ENCODE assay signal across 25 cellular contexts in genomic region chr4:25051534-25051933, GRCh38. TPM values are rescaled to one million over a fixed set of nuclear protein-coding genes. Genes with fewer than 3 reads are reported as not detected.
DNase-seq lines count a peak whose midpoint lies in the region; ATAC-seq and TF ChIP-seq lines count a peak whose summit lies in the region.
"Had no signal": no experiment of that assay in that cellular context is flagged by ENCODE, and none has a peak within 500 bp of the region (broad histone marks: within the 10 kb centered on the region; RNA-seq: fewer than 3 reads in every experiment).

No MANE protein-coding gene starts in this region.

- DNase-seq in Daoy (ENCODE audit: low read depth) (peak; percentile 41), M059J (ENCODE audit: low read depth) (peak; percentile 70), astrocyte of the cerebellum (ENCODE audit: low read depth) (peak; percentile 68), iris pigment epithelial cell (ENCODE audit: low read depth) (peak; percentile 16), putamen (ENCODE audit: low spot score) (no peak), GM19240 (ENCODE audit: insufficient read length, low spot score) (no peak)
- DNase-seq in activated CD4-positive, alpha-beta T cell treated with anti-CD3 and anti-CD28 coated beads, Interleukin-2, amount 10 ng/mL, durations not matched to agents 24 days and 14 days = no peak
- DNase-seq: 8988T; Calu3; CD8-positive, alpha-beta memory T cell; DMS153; GM23248; HCEC 1CT; NCI-H1417; NCI-H1694 treated with DMSO at 0.1 percent for 48 hours; NCI-H2081 treated with DMSO at 0.1 percent for 48 hours; NCI-H2171 treated with DMSO at 0.1 percent for 48 hours; NCI-H446; NCI-H526; RPMI8226; SHP77 treated with DMSO at 0.1 percent for 48 hours; SK-N-SH had no signal

- no peaks in the 10 kb centered on the region for H3K36me3 Mint-ChIP-seq in activated CD4-positive, alpha-beta T cell treated with anti-CD3 and anti-CD28 coated beads, Interleukin-2, amount 10 ng/mL, durations not matched to agents 24 days and 14 days (ENCODE audit: low read depth)
- H3K36me3 Mint-ChIP-seq: CD8-positive, alpha-beta memory T cell had no signal

- no peak for TF ChIP-seq CTCF in astrocyte of the cerebellum (IDR thresholded peaks at IDR 0.05; ENCODE audit: low read depth, low read length, missing control alignments)

- intact Hi-C loops in activated CD4-positive, alpha-beta T cell treated with anti-CD3 and anti-CD28 coated beads, Interleukin-2, amount 10 ng/mL, durations not matched to agents 24 days and 14 days (cut with micrococcal nuclease) = no loop called here

- H3K4me3 Mint-ChIP-seq in activated CD4-positive, alpha-beta T cell treated with anti-CD3 and anti-CD28 coated beads, Interleukin-2, amount 10 ng/mL, durations not matched to agents 24 days and 14 days = no peak overlapping the region
- H3K4me3 Mint-ChIP-seq: CD8-positive, alpha-beta memory T cell had no signal

- H3K9me3 Mint-ChIP-seq in activated CD4-positive, alpha-beta T cell treated with anti-CD3 and anti-CD28 coated beads, Interleukin-2, amount 10 ng/mL, durations not matched to agents 24 days and 14 days = no peaks in the 10 kb centered on the region

- in situ Hi-C loops in astrocyte of the cerebellum (cut with HindIII; ENCODE audit: low sequenced_read_pairs) = no loop called here

- peaks cover 5% of the 10 kb centered on the region for H3K27me3 Mint-ChIP-seq in activated CD4-positive, alpha-beta T cell treated with anti-CD3 and anti-CD28 coated beads, Interleukin-2, amount 10 ng/mL, durations not matched to agents 24 days and 14 days

- no peak for ATAC-seq in GM21737 (IDR thresholded peaks at IDR 0.05; ENCODE audit: unreplicated experiment)

- peaks cover 2% of the 10 kb centered on the region for H3K4me1 Mint-ChIP-seq in activated CD4-positive, alpha-beta T cell treated with anti-CD3 and anti-CD28 coated beads, Interleukin-2, amount 10 ng/mL, durations not matched to agents 24 days and 14 days
- H3K4me1 Mint-ChIP-seq: CD8-positive, alpha-beta memory T cell had no signal

- H3K27ac Mint-ChIP-seq in activated CD4-positive, alpha-beta T cell treated with anti-CD3 and anti-CD28 coated beads, Interleukin-2, amount 10 ng/mL, durations not matched to agents 24 days and 14 days = no peak overlapping the region
- H3K27ac Mint-ChIP-seq: CD8-positive, alpha-beta memory T cell had no signal

- no peak overlapping the region for H3K4me3 ChIP-seq in astrocyte of the cerebellum (ENCODE audit: low read depth, low read length)
- H3K4me3 ChIP-seq: GM23248 had no signal

RNA-seq across cellular contexts. Expression of gene LGI2, which starts 20.8 kb away (rescaled TPM):
- total RNA-seq in Daoy (2014; rRNA removed; shearing (Covaris generic)) = 0.03 and 0.06 TPM in 2 replicates
- total RNA-seq in M059J (2014; rRNA removed; shearing (Covaris generic)) = 0.07 TPM in 1 of 2 replicates, not detected in the other
- not detected in 2 replicates for total RNA-seq in activated CD4-positive, alpha-beta T cell treated with anti-CD3 and anti-CD28 coated beads, Interleukin-2, amount 10 ng/mL, durations not matched to agents 24 days and 14 days
- total RNA-seq: CD8-positive, alpha-beta memory T cell; GM23248; MCF 10A; OCI-LY7 had no signal

Comparison
In these comparisons a context has a peak if more than half of its experiments do, and no peak if none do; other contexts are left out.
1. DNase-seq: peak in Daoy (single experiment), M059J (single experiment), astrocyte of the cerebellum (single experiment) and iris pigment epithelial cell (single experiment); none in activated CD4-positive, alpha-beta T cell treated with anti-CD3 and anti-CD28 coated beads, Interleukin-2, amount 10 ng/mL, durations not matched to agents 24 days and 14 days (single experiment), putamen (single experiment) and GM19240 (single experiment).